Comparison of ENCODE assay signal across 33 cellular contexts in genomic region chr14:24255438-24255837, GRCh38. TPM values are rescaled to one million over a fixed set of nuclear protein-coding genes. Genes with fewer than 3 reads are reported as not detected.
"Had no signal": no experiment of that assay in that cellular context is flagged by ENCODE, and none has a peak within 500 bp of the region (broad histone marks: within the 10 kb centered on the region; RNA-seq: fewer than 3 reads in every experiment).

No MANE protein-coding gene starts in this region.

- H3K27me3 Mint-ChIP-seq: activated CD4-positive, alpha-beta memory T cell treated with anti-CD3 and anti-CD28 coated beads for 36 hours; activated CD4-positive, alpha-beta T cell treated with anti-CD3 and anti-CD28 coated beads for 36 hours; activated CD4-positive, alpha-beta T cell treated with anti-CD3 and anti-CD28 coated beads, Interleukin-2, amount 10 ng/mL, durations not matched to agents 24 days and 14 days; activated CD8-positive, alpha-beta memory T cell treated with anti-CD3 and anti-CD28 coated beads, Interleukin-2, amount 10 ng/mL, durations not matched to agents 7 days and 5 days; activated naive CD4-positive, alpha-beta T cell treated with anti-CD3 and anti-CD28 coated beads, Interleukin-2, amount 50 U/mL, for 24 hours; activated naive CD8-positive, alpha-beta T cell treated with anti-CD3 and anti-CD28 coated beads for 36 hours; activated naive CD8-positive, alpha-beta T cell treated with anti-CD3 and anti-CD28 coated beads, Interleukin-2, amount 50 U/mL, for 24 hours; effector memory CD8-positive, alpha-beta T cell had no signal

- H3K27ac ChIP-seq: adrenal gland, ascending aorta, breast epithelium, cardiac muscle cell, coronary artery, esophagus muscularis mucosa, foreskin keratinocyte, gastrocnemius medialis had no signal

- H3K9me3 Mint-ChIP-seq: activated CD4-positive, alpha-beta memory T cell treated with anti-CD3 and anti-CD28 coated beads for 36 hours; activated CD4-positive, alpha-beta T cell treated with anti-CD3 and anti-CD28 coated beads, Interleukin-2, amount 10 ng/mL, durations not matched to agents 24 days and 14 days; activated naive CD4-positive, alpha-beta T cell treated with anti-CD3 and anti-CD28 coated beads for 36 hours; activated naive CD4-positive, alpha-beta T cell treated with anti-CD3 and anti-CD28 coated beads, Interleukin-2, amount 50 U/mL, for 24 hours; activated naive CD8-positive, alpha-beta T cell treated with anti-CD3 and anti-CD28 coated beads for 36 hours; activated naive CD8-positive, alpha-beta T cell treated with anti-CD3 and anti-CD28 coated beads, Interleukin-2, amount 50 U/mL, for 24 hours; activated T-helper 1 cell treated with anti-CD3 and anti-CD28 coated beads, Interleukin-12 subunit alpha, Interleukin-12 subunit beta, Interleukin-2, Interleukin-4 antibody, amounts not matched to agents 30 ng/mL and 10 ng/mL and 1 ng/mL, durations not matched to agents 14 hours and 24 hours and 36 hours; activated T-helper 2 cell treated with anti-CD3 and anti-CD28 coated beads, Interferon-gamma antibody, Interleukin-2, Interleukin-4, amounts not matched to agents 10 μg/mL and 5 μg/mL and 100 μg/mL, durations not matched to agents 14 hours and 24 hours and 36 hours; brain; effector memory CD8-positive, alpha-beta T cell had no signal

- H3K27ac Mint-ChIP-seq: activated CD4-positive, alpha-beta memory T cell treated with anti-CD3 and anti-CD28 coated beads for 36 hours; activated CD4-positive, alpha-beta T cell treated with anti-CD3 and anti-CD28 coated beads for 36 hours; activated CD4-positive, alpha-beta T cell treated with anti-CD3 and anti-CD28 coated beads, Interleukin-2, amount 10 ng/mL, durations not matched to agents 24 days and 14 days; activated CD8-positive, alpha-beta memory T cell treated with anti-CD3 and anti-CD28 coated beads, Interleukin-2, amount 10 ng/mL, durations not matched to agents 7 days and 5 days; activated CD8-positive, alpha-beta T cell treated with anti-CD3 and anti-CD28 coated beads, Interleukin-2, amount 10 ng/mL, durations not matched to agents 7 days and 5 days; activated naive CD4-positive, alpha-beta T cell treated with anti-CD3 and anti-CD28 coated beads for 36 hours; activated naive CD4-positive, alpha-beta T cell treated with anti-CD3 and anti-CD28 coated beads, Interleukin-2, amount 50 U/mL, for 24 hours; activated naive CD8-positive, alpha-beta T cell treated with anti-CD3 and anti-CD28 coated beads for 36 hours; activated naive CD8-positive, alpha-beta T cell treated with anti-CD3 and anti-CD28 coated beads, Interleukin-2, amount 50 U/mL, for 24 hours; activated T-helper 1 cell treated with anti-CD3 and anti-CD28 coated beads, Interleukin-12 subunit alpha, Interleukin-12 subunit beta, Interleukin-2, Interleukin-4 antibody, amounts not matched to agents 30 ng/mL and 10 ng/mL and 1 ng/mL, durations not matched to agents 14 hours and 24 hours and 36 hours; activated T-helper 2 cell treated with anti-CD3 and anti-CD28 coated beads, Interferon-gamma antibody, Interleukin-2, Interleukin-4, amounts not matched to agents 10 μg/mL and 5 μg/mL and 100 μg/mL, durations not matched to agents 14 hours and 24 hours and 36 hours; brain; effector memory CD8-positive, alpha-beta T cell had no signal

- ATAC-seq: activated CD4-positive, alpha-beta T cell treated with anti-CD3 and anti-CD28 coated beads for 36 hours; activated CD8-positive, alpha-beta memory T cell treated with anti-CD3 and anti-CD28 coated beads, Interleukin-2, amount 10 ng/mL, durations not matched to agents 7 days and 5 days; activated CD8-positive, alpha-beta T cell treated with anti-CD3 and anti-CD28 coated beads, Interleukin-2, amount 10 ng/mL, durations not matched to agents 7 days and 5 days; activated naive CD8-positive, alpha-beta T cell treated with anti-CD3 and anti-CD28 coated beads, Interleukin-2, amount 50 U/mL, for 24 hours; effector memory CD8-positive, alpha-beta T cell; foreskin keratinocyte; gastrocnemius medialis had no signal

- DNase-seq: activated CD4-positive, alpha-beta memory T cell treated with anti-CD3 and anti-CD28 coated beads for 36 hours; activated CD4-positive, alpha-beta T cell treated with anti-CD3 and anti-CD28 coated beads for 36 hours; activated CD4-positive, alpha-beta T cell treated with anti-CD3 and anti-CD28 coated beads, Interleukin-2, amount 10 ng/mL, durations not matched to agents 24 days and 14 days; activated CD4-positive, CD25-positive, alpha-beta regulatory T cell; activated CD4-positive, CD25-positive, alpha-beta regulatory T cell treated with anti-CD3 and anti-CD28 coated beads, Interleukin-2, amount 50 U/mL, for 72 hours; activated CD8-positive, alpha-beta memory T cell treated with anti-CD3 and anti-CD28 coated beads, Interleukin-2, amount 10 ng/mL, durations not matched to agents 7 days and 5 days; activated CD8-positive, alpha-beta memory T cell treated with anti-CD3 and anti-CD28 coated beads, Interleukin-2, amount 50 U/mL, for 4 hours; activated CD8-positive, alpha-beta T cell treated with anti-CD3 and anti-CD28 coated beads, Interleukin-2, amount 10 ng/mL, durations not matched to agents 7 days and 5 days; activated effector memory CD4-positive, alpha-beta T cell treated with anti-CD3 and anti-CD28 coated beads, Interleukin-2, amount 50 U/mL, for 16 hours; activated naive CD4-positive, alpha-beta T cell treated with anti-CD3 and anti-CD28 coated beads for 36 hours; activated naive CD8-positive, alpha-beta T cell treated with anti-CD3 and anti-CD28 coated beads for 36 hours; activated naive CD8-positive, alpha-beta T cell treated with anti-CD3 and anti-CD28 coated beads, Interleukin-2, amount 50 U/mL, for 24 hours; activated T-cell treated with anti-CD3 and anti-CD28 coated beads, Interleukin-2, amount 50 U/mL, for 1 hour; activated T-cell treated with anti-CD3 and anti-CD28 coated beads, Interleukin-2, amount 50 U/mL, for 48 hours; adrenal gland; central memory CD4-positive, alpha-beta T cell; cerebellar nuclear complex; dermis blood vessel endothelial cell; effector CD4-positive, alpha-beta T cell; effector memory CD8-positive, alpha-beta T cell; foreskin keratinocyte; gastrocnemius medialis; glutamatergic neuron; T-helper 2 cell had no signal

- H3K36me3 ChIP-seq: adrenal gland, ascending aorta, breast epithelium, cardiac muscle cell, gastrocnemius medialis had no signal

- H3K4me1 Mint-ChIP-seq: activated naive CD4-positive, alpha-beta T cell treated with anti-CD3 and anti-CD28 coated beads, Interleukin-2, amount 50 U/mL, for 24 hours; brain had no signal

- H3K36me3 Mint-ChIP-seq: activated CD4-positive, alpha-beta memory T cell treated with anti-CD3 and anti-CD28 coated beads for 36 hours; activated CD8-positive, alpha-beta memory T cell treated with anti-CD3 and anti-CD28 coated beads, Interleukin-2, amount 10 ng/mL, durations not matched to agents 7 days and 5 days; brain had no signal

- H3K27me3 ChIP-seq: adrenal gland, ascending aorta, breast epithelium, cardiac muscle cell, esophagus muscularis mucosa, foreskin keratinocyte, gastrocnemius medialis had no signal

- H3K4me1 ChIP-seq: adrenal gland, ascending aorta, breast epithelium, gastrocnemius medialis had no signal

- H3K4me3 Mint-ChIP-seq: activated CD4-positive, alpha-beta memory T cell treated with anti-CD3 and anti-CD28 coated beads for 36 hours; activated CD4-positive, alpha-beta T cell treated with anti-CD3 and anti-CD28 coated beads for 36 hours; activated CD4-positive, alpha-beta T cell treated with anti-CD3 and anti-CD28 coated beads, Interleukin-2, amount 10 ng/mL, durations not matched to agents 24 days and 14 days; activated CD8-positive, alpha-beta memory T cell treated with anti-CD3 and anti-CD28 coated beads, Interleukin-2, amount 10 ng/mL, durations not matched to agents 7 days and 5 days; activated CD8-positive, alpha-beta T cell treated with anti-CD3 and anti-CD28 coated beads, Interleukin-2, amount 10 ng/mL, durations not matched to agents 7 days and 5 days; activated naive CD4-positive, alpha-beta T cell treated with anti-CD3 and anti-CD28 coated beads for 36 hours; activated naive CD4-positive, alpha-beta T cell treated with anti-CD3 and anti-CD28 coated beads, Interleukin-2, amount 50 U/mL, for 24 hours; activated naive CD8-positive, alpha-beta T cell treated with anti-CD3 and anti-CD28 coated beads for 36 hours; activated naive CD8-positive, alpha-beta T cell treated with anti-CD3 and anti-CD28 coated beads, Interleukin-2, amount 50 U/mL, for 24 hours; activated T-helper 1 cell treated with anti-CD3 and anti-CD28 coated beads, Interleukin-12 subunit alpha, Interleukin-12 subunit beta, Interleukin-2, Interleukin-4 antibody, amounts not matched to agents 30 ng/mL and 10 ng/mL and 1 ng/mL, durations not matched to agents 14 hours and 24 hours and 36 hours; brain; effector memory CD8-positive, alpha-beta T cell had no signal

- H3K4me3 ChIP-seq: adrenal gland, ascending aorta, breast epithelium, cardiac muscle cell, coronary artery, esophagus muscularis mucosa, gastrocnemius medialis had no signal

- H3K9me3 ChIP-seq: adrenal gland, ascending aorta, breast epithelium, esophagus muscularis mucosa, gastrocnemius medialis had no signal

RNA-seq across cellular contexts. Expression of gene TGM1, which starts 7.5 kb away (rescaled TPM):
- polyA plus RNA-seq: cardiac muscle cell had no signal
